18 cellular contexts compared by ENCODE assay signal in the genomic region with DNA sequence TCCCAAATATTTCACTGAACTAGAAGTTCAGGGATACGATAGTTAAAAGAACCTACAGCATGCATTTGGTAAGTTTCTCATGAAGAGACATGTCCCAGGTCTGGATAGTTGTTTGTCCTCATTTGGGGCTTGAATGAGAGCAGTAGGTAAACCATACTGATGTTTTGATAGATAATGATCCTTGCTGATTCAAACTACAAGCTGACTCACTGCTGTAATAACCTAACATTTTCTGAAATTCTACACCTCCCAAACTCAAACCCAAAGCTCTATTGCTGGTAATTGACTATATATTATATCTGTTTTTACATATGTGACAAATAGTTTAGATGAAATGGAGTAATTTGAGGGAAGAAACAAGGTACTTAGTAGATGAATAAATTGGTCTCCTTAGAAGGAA.
DNase-seq lines count a peak whose midpoint lies in the region; ATAC-seq and TF ChIP-seq lines count a peak whose summit lies in the region.
"Had no signal": no experiment of that assay in that cellular context is flagged by ENCODE, and none has a peak within 500 bp of the region (broad histone marks: within the 10 kb centered on the region; RNA-seq: fewer than 3 reads in every experiment).

No MANE protein-coding gene starts in this region.

- H3K27ac Mint-ChIP-seq in activated CD8-positive, alpha-beta memory T cell treated with anti-CD3 and anti-CD28 coated beads, Interleukin-2, amount 10 ng/mL, durations not matched to agents 7 days and 5 days: no peak overlapping the region
- peak overlapping the region; percentile 26 for H3K27ac Mint-ChIP-seq in activated T-helper 17 cell treated with anti-CD3 and anti-CD28 coated beads, Interleukin-2, amount 50 U/mL, for 72 hours
- H3K27ac Mint-ChIP-seq: CD4-positive, alpha-beta memory T cell; naive B cell had no signal

- H3K79me2 ChIP-seq in osteoblast (ENCODE audit: insufficient read depth, low read length): no peaks in the 10 kb centered on the region
- H3K79me2 ChIP-seq: hepatocyte had no signal

- H3K27me3 Mint-ChIP-seq in activated CD8-positive, alpha-beta memory T cell treated with anti-CD3 and anti-CD28 coated beads, Interleukin-2, amount 10 ng/mL, durations not matched to agents 7 days and 5 days: no peaks in the 10 kb centered on the region
- no peaks in the 10 kb centered on the region for H3K27me3 Mint-ChIP-seq in activated T-helper 17 cell treated with anti-CD3 and anti-CD28 coated beads, Interleukin-2, amount 50 U/mL, for 72 hours
- H3K27me3 Mint-ChIP-seq: CD4-positive, alpha-beta memory T cell; effector memory CD8-positive, alpha-beta T cell; naive B cell had no signal

- H2AFZ ChIP-seq in osteoblast (ENCODE audit: low read length): no peak overlapping the region
- H2AFZ ChIP-seq: hepatocyte had no signal

- H3K4me3 Mint-ChIP-seq in activated CD8-positive, alpha-beta memory T cell treated with anti-CD3 and anti-CD28 coated beads, Interleukin-2, amount 10 ng/mL, durations not matched to agents 7 days and 5 days: no peak overlapping the region
- H3K4me3 Mint-ChIP-seq in activated T-helper 17 cell treated with anti-CD3 and anti-CD28 coated beads, Interleukin-2, amount 50 U/mL, for 72 hours: peak overlapping the region; percentile 6
- H3K4me3 Mint-ChIP-seq: CD4-positive, alpha-beta memory T cell; effector memory CD8-positive, alpha-beta T cell; naive B cell had no signal

- DNase-seq in activated CD8-positive, alpha-beta memory T cell treated with anti-CD3 and anti-CD28 coated beads, Interleukin-2, amount 10 ng/mL, durations not matched to agents 7 days and 5 days: no peak
- no peak for DNase-seq in activated CD8-positive, alpha-beta memory T cell treated with anti-CD3 and anti-CD28 coated beads, Interleukin-2, amount 50 U/mL, for 48 hours
- peak; percentile 28 for DNase-seq in NCI-H1436 (lab: John Stamatoyannopoulos, UW)
- peak; percentile 3 for DNase-seq in osteoblast (ENCODE audit: insufficient read length, low spot score, missing footprints)
- DNase-seq in tibial artery: no peak
- no peak for DNase-seq in NCI-H526 (lab: John Stamatoyannopoulos, UW)
- DNase-seq: amniotic stem cell; CD4-positive, alpha-beta memory T cell; DMS79 treated with DMSO at 0.1 percent for 48 hours; effector memory CD8-positive, alpha-beta T cell; islet precursor cell; naive B cell; right lobe of liver; RPMI8226 had no signal

- ATAC-seq in activated CD8-positive, alpha-beta memory T cell treated with anti-CD3 and anti-CD28 coated beads, Interleukin-2, amount 10 ng/mL, durations not matched to agents 7 days and 5 days: peak; percentile 72
- ATAC-seq in activated T-helper 17 cell treated with anti-CD3 and anti-CD28 coated beads, Interleukin-2, amount 50 U/mL, for 72 hours (replicated peaks): peak; percentile 97
- ATAC-seq in GM18517 (IDR thresholded peaks at IDR 0.05; ENCODE audit: unreplicated experiment): no peak
- ATAC-seq: effector memory CD8-positive, alpha-beta T cell; right lobe of liver had no signal

- peaks cover 9% of the 10 kb centered on the region for H3K36me3 Mint-ChIP-seq in activated CD8-positive, alpha-beta memory T cell treated with anti-CD3 and anti-CD28 coated beads, Interleukin-2, amount 10 ng/mL, durations not matched to agents 7 days and 5 days
- peaks cover under 1% of the 10 kb centered on the region for H3K36me3 Mint-ChIP-seq in activated T-helper 17 cell treated with anti-CD3 and anti-CD28 coated beads, Interleukin-2, amount 50 U/mL, for 72 hours (ENCODE audit: low read depth)

- no peaks in the 10 kb centered on the region for H4K20me1 ChIP-seq in osteoblast (ENCODE audit: insufficient read depth, low read length)

- H3K4me2 ChIP-seq in osteoblast (ENCODE audit: insufficient read depth, low read length): no peak overlapping the region
- H3K4me2 ChIP-seq: hepatocyte had no signal

- intact Hi-C loops in tibial artery (cut with DNase I; ENCODE audit: low total_unique reads): no loop called here

- H3K27ac ChIP-seq in osteoblast (ENCODE audit: low read depth, low read length): no peak overlapping the region
- no peak overlapping the region for H3K27ac ChIP-seq in tibial artery
- H3K27ac ChIP-seq: hepatocyte, right lobe of liver had no signal

- CTCF ChIA-PET in activated CD8-positive, alpha-beta memory T cell treated with anti-CD3 and anti-CD28 coated beads, Interleukin-2, amount 10 ng/mL, durations not matched to agents 7 days and 5 days (lab: Charles Lee): interaction anchor here (1.6 kb wide), 1 partner anchor 8 kb away, joined by 4 read pairs; no protein-coding TSS in a partner anchor

- H3K27me3 ChIP-seq in osteoblast (ENCODE audit: insufficient read depth, low read length) (no peaks in the 10 kb centered on the region), tibial artery (no peaks in the 10 kb centered on the region)
- H3K27me3 ChIP-seq: hepatocyte, right lobe of liver had no signal

- no peaks in the 10 kb centered on the region for H3K4me1 ChIP-seq in osteoblast (ENCODE audit: insufficient read depth, low read length)
- no peaks in the 10 kb centered on the region for H3K4me1 ChIP-seq in tibial artery
- H3K4me1 ChIP-seq: right lobe of liver had no signal

- TF ChIP-seq CTCF in osteoblast (IDR thresholded peaks at IDR 0.05; ENCODE audit: extremely low read depth, low read depth, low read length) (no peak), tibial artery (IDR thresholded peaks at IDR 0.05) (no peak)

- peaks cover 12% of the 10 kb centered on the region for H3K4me1 Mint-ChIP-seq in activated CD8-positive, alpha-beta memory T cell treated with anti-CD3 and anti-CD28 coated beads, Interleukin-2, amount 10 ng/mL, durations not matched to agents 7 days and 5 days
- peaks cover 5% of the 10 kb centered on the region for H3K4me1 Mint-ChIP-seq in activated T-helper 17 cell treated with anti-CD3 and anti-CD28 coated beads, Interleukin-2, amount 50 U/mL, for 72 hours
- H3K4me1 Mint-ChIP-seq: naive B cell had no signal

- H3K9me3 Mint-ChIP-seq in activated CD8-positive, alpha-beta memory T cell treated with anti-CD3 and anti-CD28 coated beads, Interleukin-2, amount 10 ng/mL, durations not matched to agents 7 days and 5 days (ENCODE audit: low read depth): peaks cover 2% of the 10 kb centered on the region
- H3K9me3 Mint-ChIP-seq in activated T-helper 17 cell treated with anti-CD3 and anti-CD28 coated beads, Interleukin-2, amount 50 U/mL, for 72 hours: no peaks in the 10 kb centered on the region
- H3K9me3 Mint-ChIP-seq: CD4-positive, alpha-beta memory T cell had no signal

- no peak overlapping the region for H3K4me3 ChIP-seq in osteoblast (ENCODE audit: insufficient read depth, low read length)
- H3K4me3 ChIP-seq in tibial artery: no peak overlapping the region
- H3K4me3 ChIP-seq: hepatocyte, lung, right lobe of liver had no signal

- H3K36me3 ChIP-seq in osteoblast (ENCODE audit: insufficient read depth, low read length) (no peaks in the 10 kb centered on the region), tibial artery (no peaks in the 10 kb centered on the region)
- H3K36me3 ChIP-seq: right lobe of liver had no signal

- no peaks in the 10 kb centered on the region for H3K9me3 ChIP-seq in osteoblast (ENCODE audit: low read depth, low read length)
- no peaks in the 10 kb centered on the region for H3K9me3 ChIP-seq in tibial artery
- H3K9me3 ChIP-seq: right lobe of liver had no signal

Comparison
In these comparisons a context has a peak if more than half of its experiments do, and no peak if none do; other contexts are left out.
1. DNase-seq: peak in NCI-H1436 (single experiment) and osteoblast (single experiment); none in activated CD8-positive, alpha-beta memory T cell treated with anti-CD3 and anti-CD28 coated beads, Interleukin-2, amount 10 ng/mL, durations not matched to agents 7 days and 5 days (single experiment), activated CD8-positive, alpha-beta memory T cell treated with anti-CD3 and anti-CD28 coated beads, Interleukin-2, amount 50 U/mL, for 48 hours (single experiment), tibial artery (0 of 2) and NCI-H526 (0 of 2).